23 cellular contexts compared by ENCODE assay signal in the genomic region with DNA sequence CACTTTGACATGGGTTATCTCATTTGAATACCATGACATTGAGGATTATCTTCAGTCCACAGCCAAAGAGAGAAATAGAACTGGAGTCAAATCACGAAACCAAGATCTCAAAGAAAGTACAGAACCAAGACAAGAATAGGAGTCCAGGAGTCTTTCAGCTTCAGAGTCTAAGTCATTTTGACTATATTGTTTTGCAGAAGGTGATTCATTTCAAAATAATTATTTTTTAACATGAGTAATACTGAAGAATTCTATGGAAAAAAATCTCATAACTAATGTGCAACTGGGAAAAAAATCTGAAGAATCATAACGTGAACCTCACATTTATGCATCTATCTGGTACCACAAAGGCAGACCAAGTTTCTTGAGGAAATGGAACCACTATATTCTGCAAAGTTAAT.
DNase-seq lines count a peak whose midpoint lies in the region; ATAC-seq, FAIRE-seq and TF ChIP-seq lines count a peak whose summit lies in the region.
"Had no signal": no experiment of that assay in that cellular context is flagged by ENCODE, and none has a peak within 500 bp of the region (broad histone marks: within the 10 kb centered on the region; RNA-seq: fewer than 3 reads in every experiment).

No MANE protein-coding gene starts in this region.

- no peak for TF ChIP-seq EP300 in GM12878 (IDR thresholded peaks at IDR 0.05; ENCODE audit: borderline replicate concordance in 1 of 2, control insufficient read depth in 1 of 2, low read depth in 2 of 2, low read length in 2 of 2)

- H3K36me3 Mint-ChIP-seq in activated CD4-positive, alpha-beta T cell treated with anti-CD3 and anti-CD28 coated beads for 36 hours (ENCODE audit: low read depth): peaks cover 84% of the 10 kb centered on the region
- H3K36me3 Mint-ChIP-seq in osteocyte (ENCODE audit: unreplicated experiment): peaks cover 39% of the 10 kb centered on the region
- H3K36me3 Mint-ChIP-seq in CD8-positive, alpha-beta T cell: peaks cover 75% of the 10 kb centered on the region

- H3K4me3 ChIP-seq in GM12878: no peak overlapping the region
- H3K4me3 ChIP-seq in effector memory CD4-positive, alpha-beta T cell (ENCODE audit: insufficient read depth, low read depth, low read length, poor library complexity, severe bottlenecking): no peak overlapping the region
- H3K4me3 ChIP-seq in CD8-positive, alpha-beta T cell (ENCODE audit: low read depth, low read length): no peak overlapping the region
- H3K4me3 ChIP-seq: PC-9, SJCRH30 had no signal

- no peak for DNase-seq in activated CD4-positive, alpha-beta T cell treated with anti-CD3 and anti-CD28 coated beads for 36 hours
- no peak for DNase-seq in activated CD4-positive, alpha-beta T cell treated with anti-CD3 and anti-CD28 coated beads, Interleukin-2, amount 50 U/mL, for 4 hours
- DNase-seq in GM12878 (ENCODE audit: low read depth, low spot score): no peak
- DNase-seq in osteocyte (ENCODE audit: extremely low spot score, unreplicated experiment): no peak
- no peak for DNase-seq in effector memory CD4-positive, alpha-beta T cell
- DNase-seq in NCI-H774 (lab: John Stamatoyannopoulos, UW): no peak
- no peak for DNase-seq in CD8-positive, alpha-beta T cell
- DNase-seq: 8988T; activated CD4-positive, alpha-beta T cell treated with anti-CD3 and anti-CD28 coated beads for 1 hour; activated gamma-delta T cell treated with Interleukin-2 at 50 U/mL for 16 hours; Calu3; hippocampal formation; mammary epithelial cell; NCI-H146; NCI-H82; PC-9; right cardiac atrium; SJCRH30 had no signal

- TF ChIP-seq CTCF in GM12878 (IDR thresholded peaks at IDR 0.05 in 2 of 3, conservative IDR thresholded peaks at IDR 0.05 in 1 of 3; ENCODE audit: control insufficient read depth in 2 of 3, extremely low read depth in 1 of 3, insufficient read depth in 1 of 3, low read depth in 3 of 3, low read length in 3 of 3) (no peak), osteocyte (IDR thresholded peaks at IDR 0.05) (no peak)
- TF ChIP-seq CTCF in CD8-positive, alpha-beta T cell (IDR thresholded peaks at IDR 0.05): no peak

- CTCF ChIA-PET in activated CD4-positive, alpha-beta T cell treated with anti-CD3 and anti-CD28 coated beads for 36 hours (lab: Charles Lee): interaction anchor here (1.1 to 1.3 kb wide), 2 partner anchors 10 to 28 kb away, joined by 3 to 6 read pairs; no protein-coding TSS in a partner anchor
- CTCF ChIA-PET in GM12878 (lab: Yijun Ruan, JAX): interaction anchor here (2.0 kb wide), 1 partner anchor 11 kb away, joined by 8 read pairs; no protein-coding TSS in a partner anchor
- CTCF ChIA-PET in CD8-positive, alpha-beta T cell (lab: Charles Lee): no interaction called here

- SMC1A ChIA-PET in GM12878 (lab: Charles Lee; ENCODE audit: uncharacterized antibody, unreplicated experiment): interaction anchor here (1.0 to 2.4 kb wide), 5 partner anchors 10 to 47 kb away, joined by 3 to 8 read pairs (median 3); no protein-coding TSS in a partner anchor

- peaks cover 38% of the 10 kb centered on the region for H3K4me1 Mint-ChIP-seq in activated CD4-positive, alpha-beta T cell treated with anti-CD3 and anti-CD28 coated beads for 36 hours
- peaks cover 38% of the 10 kb centered on the region for H3K4me1 Mint-ChIP-seq in osteocyte (ENCODE audit: unreplicated experiment)
- H3K4me1 Mint-ChIP-seq in CD8-positive, alpha-beta T cell (ENCODE audit: low read depth): peaks cover 25% of the 10 kb centered on the region

- peaks cover 7% of the 10 kb centered on the region for H3K9me3 Mint-ChIP-seq in activated CD4-positive, alpha-beta T cell treated with anti-CD3 and anti-CD28 coated beads for 36 hours (ENCODE audit: low read depth)
- H3K9me3 Mint-ChIP-seq in osteocyte (ENCODE audit: unreplicated experiment): peaks cover 7% of the 10 kb centered on the region
- peaks cover 6% of the 10 kb centered on the region for H3K9me3 Mint-ChIP-seq in CD8-positive, alpha-beta T cell

- FAIRE-seq in GM12878 (lab: Jason Lieb, UNC): no peak
- FAIRE-seq: colon, endometrium, keratinocyte had no signal

- TF ChIP-seq POLR2A in GM12878 (IDR thresholded peaks at IDR 0.05; ENCODE audit: low read depth, low read length): no peak

- H3K27me3 ChIP-seq in GM12878 (replicated peaks in 1 of 2; ENCODE audit: control insufficient read depth in 2 of 2, insufficient read depth in 2 of 2, low read length in 1 of 2): no peaks in the 10 kb centered on the region
- no peaks in the 10 kb centered on the region for H3K27me3 ChIP-seq in effector memory CD4-positive, alpha-beta T cell (replicated peaks; ENCODE audit: control insufficient read depth, insufficient read depth, low read length, poor library complexity, severe bottlenecking)
- no peaks in the 10 kb centered on the region for H3K27me3 ChIP-seq in CD8-positive, alpha-beta T cell (ENCODE audit: insufficient read depth, low read length)
- H3K27me3 ChIP-seq: SJCRH30 had no signal

- H3K4me3 Mint-ChIP-seq in activated CD4-positive, alpha-beta T cell treated with anti-CD3 and anti-CD28 coated beads for 36 hours: no peak overlapping the region
- no peak overlapping the region for H3K4me3 Mint-ChIP-seq in osteocyte (ENCODE audit: unreplicated experiment)
- H3K4me3 Mint-ChIP-seq in CD8-positive, alpha-beta T cell: no peak overlapping the region

- peaks cover 5% of the 10 kb centered on the region for H3K79me2 ChIP-seq in GM12878 (ENCODE audit: control insufficient read depth, insufficient read depth, low read length)

- peaks cover 7% of the 10 kb centered on the region for H3K9me3 ChIP-seq in GM12878 (replicated peaks; ENCODE audit: control insufficient read depth, insufficient read depth, low read length)
- no peaks in the 10 kb centered on the region for H3K9me3 ChIP-seq in effector memory CD4-positive, alpha-beta T cell (ENCODE audit: control insufficient read depth, low read length)
- no peaks in the 10 kb centered on the region for H3K9me3 ChIP-seq in CD8-positive, alpha-beta T cell (ENCODE audit: low read length)

- no peak overlapping the region for H3K27ac ChIP-seq in GM12878 (ENCODE audit: control insufficient read depth, insufficient read depth)
- no peak overlapping the region for H3K27ac ChIP-seq in effector memory CD4-positive, alpha-beta T cell (ENCODE audit: insufficient read depth, low read length, poor library complexity, severe bottlenecking)
- no peak overlapping the region for H3K27ac ChIP-seq in CD8-positive, alpha-beta T cell (ENCODE audit: low read depth, low read length)
- H3K27ac ChIP-seq: PC-9, SJCRH30 had no signal

- H3K9ac ChIP-seq in GM12878 (ENCODE audit: control insufficient read depth, insufficient read depth, low read length): no peak overlapping the region

- 27% methylated on average over 2 of the region's 2 CpGs for WGBS in GM12878 (ENCODE audit: insufficient coverage, insufficient replicate concordance, low lambda C conversion rate, missing lambda C conversion rate)

- in situ Hi-C loops in GM12878 (cut with MboI): no loop called here

- peak; percentile 83 for ATAC-seq in activated CD4-positive, alpha-beta T cell treated with anti-CD3 and anti-CD28 coated beads for 36 hours
- ATAC-seq in HG02884 (IDR thresholded peaks at IDR 0.05; ENCODE audit: unreplicated experiment) (peak; percentile 69), GM12878 (peak; percentile 62)
- ATAC-seq in CD8-positive, alpha-beta T cell: no peak
- ATAC-seq: HCT116, right cardiac atrium had no signal

- H2AFZ ChIP-seq in GM12878 (ENCODE audit: control insufficient read depth, low read depth, low read length): no peak overlapping the region
- H2AFZ ChIP-seq: PC-9 had no signal

- H4K20me1 ChIP-seq in GM12878 (ENCODE audit: control insufficient read depth, insufficient read depth): no peaks in the 10 kb centered on the region

- RAD21 ChIA-PET in GM12878 (lab: Charles Lee; ENCODE audit: unreplicated experiment): interaction anchor here (1.0 to 1.3 kb wide), 2 partner anchors 33 to 56 kb away, joined by 3 to 6 read pairs; no protein-coding TSS in a partner anchor

- no peak overlapping the region for H3K4me2 ChIP-seq in GM12878 (ENCODE audit: control insufficient read depth, insufficient read depth)
- H3K4me2 ChIP-seq: PC-9 had no signal

- peaks cover 2 to 16% of the 10 kb centered on the region in 2 experiments for H3K36me3 ChIP-seq in GM12878 (ENCODE audit: control insufficient read depth in 2 of 2, insufficient read depth in 2 of 2, low read length in 1 of 2)
- H3K36me3 ChIP-seq in effector memory CD4-positive, alpha-beta T cell (ENCODE audit: control insufficient read depth, insufficient read depth, low read length): peaks cover 34% of the 10 kb centered on the region
- peaks cover 17% of the 10 kb centered on the region for H3K36me3 ChIP-seq in CD8-positive, alpha-beta T cell (ENCODE audit: insufficient read depth, low read length)

- intact Hi-C loops in activated CD4-positive, alpha-beta T cell treated with anti-CD3 and anti-CD28 coated beads for 36 hours (cut with DNase I, micrococcal nuclease): loop anchor here (1.0 to 2.0 kb wide), 2 partner anchors 12 to 22 kb away; no protein-coding TSS in a partner anchor
- intact Hi-C loops in GM12878 (cut with micrococcal nuclease; ENCODE audit: unreplicated experiment): loop anchor here (5.0 kb wide), 1 partner anchor 39 kb away; no protein-coding TSS in a partner anchor
- intact Hi-C loops in CD8-positive, alpha-beta T cell (cut with DNase I, micrococcal nuclease): no loop called here

- H3K27me3 Mint-ChIP-seq in activated CD4-positive, alpha-beta T cell treated with anti-CD3 and anti-CD28 coated beads for 36 hours: no peaks in the 10 kb centered on the region
- no peaks in the 10 kb centered on the region for H3K27me3 Mint-ChIP-seq in osteocyte (ENCODE audit: unreplicated experiment)
- H3K27me3 Mint-ChIP-seq in CD8-positive, alpha-beta T cell (ENCODE audit: low read depth): no peaks in the 10 kb centered on the region

- no TSS peak for BruUV-seq in GM12878 (replicated peaks; lab: Mats Ljungman, UMichigan)

- TF ChIP-seq RAD21 in GM12878 (IDR thresholded peaks at IDR 0.05; ENCODE audit: insufficient read depth, low read depth, low read length): no peak

- no peaks in the 10 kb centered on the region for H3K4me1 ChIP-seq in GM12878 (ENCODE audit: control insufficient read depth, insufficient read depth, low read length)
- H3K4me1 ChIP-seq in effector memory CD4-positive, alpha-beta T cell (ENCODE audit: control insufficient read depth, insufficient read depth, low read length, poor library complexity, severe bottlenecking): no peaks in the 10 kb centered on the region
- no peaks in the 10 kb centered on the region for H3K4me1 ChIP-seq in CD8-positive, alpha-beta T cell (ENCODE audit: insufficient read depth, low read length)
- H3K4me1 ChIP-seq: SJCRH30 had no signal

- no peak overlapping the region for H3K27ac Mint-ChIP-seq in activated CD4-positive, alpha-beta T cell treated with anti-CD3 and anti-CD28 coated beads for 36 hours
- peak overlapping the region; percentile 55 for H3K27ac Mint-ChIP-seq in osteocyte (ENCODE audit: unreplicated experiment)
- no peak overlapping the region for H3K27ac Mint-ChIP-seq in CD8-positive, alpha-beta T cell

- POLR2A ChIA-PET in activated CD4-positive, alpha-beta T cell treated with anti-CD3 and anti-CD28 coated beads for 36 hours (lab: Charles Lee): no interaction called here
- POLR2A ChIA-PET in GM12878 (lab: Charles Lee): interaction anchor here (1.2 kb wide), 1 partner anchor 14 kb away, joined by 3 read pairs; no protein-coding TSS in a partner anchor
- POLR2A ChIA-PET in CD8-positive, alpha-beta T cell (lab: Charles Lee): no interaction called here

TF ChIP-seq in GM12878, 131 proteins besides CTCF, POLR2A, EP300 and RAD21 (continues in another document):
- TF ChIP-seq ZNF384 (IDR thresholded peaks at IDR 0.05; ENCODE audit: borderline replicate concordance, low read depth, low read length): no peak

Comparison
In these comparisons a context has a peak if more than half of its experiments do, and no peak if none do; other contexts are left out.
1. intact Hi-C loops: an anchor here in activated CD4-positive, alpha-beta T cell treated with anti-CD3 and anti-CD28 coated beads for 36 hours (1.0 to 2.0 kb wide) and GM12878 (5.0 kb wide); none called in CD8-positive, alpha-beta T cell.